In genomic region chr19:15448014-15448777, GRCh38 we compare ENCODE assay signal across 1 cellular context.
TF ChIP-seq lines count a peak whose summit lies in the region.

No MANE protein-coding gene starts in this region.

TF ChIP-seq in HEK293, 187 proteins besides CTCF, POLR2A, EP300 and RAD21:
- 0 out of 2 replicates have a peak, but pooled peaks have one; percentile 7 for TF ChIP-seq ZNF514 (tag by site-specific recombination; IDR thresholded peaks at IDR 0.05)
- TF ChIP-seq ZNF2 (tag by site-specific recombination; IDR thresholded peaks at IDR 0.05): 0 out of 2 replicates have a peak, but pooled peaks have one; percentile 50
- TF ChIP-seq ZNF610 (tag by site-specific recombination; IDR thresholded peaks at IDR 0.05; ENCODE audit: borderline replicate concordance): no peak
- TF ChIP-seq ZFP3 (tag by site-specific recombination; IDR thresholded peaks at IDR 0.05; ENCODE audit: low read depth): peak; percentile 4; the same call in 1 of the 2 replicates
- TF ChIP-seq ZNF677 (tag by site-specific recombination; IDR thresholded peaks at IDR 0.05): no peak
- TF ChIP-seq ZBTB44 (tag by site-specific recombination; IDR thresholded peaks at IDR 0.05): no peak
- 0 out of 2 replicates have a peak, but pooled peaks have one; percentile 17 for TF ChIP-seq ZFP37 (tag by site-specific recombination; IDR thresholded peaks at IDR 0.05)
